22 cellular contexts compared by ENCODE assay signal in the genomic region with DNA sequence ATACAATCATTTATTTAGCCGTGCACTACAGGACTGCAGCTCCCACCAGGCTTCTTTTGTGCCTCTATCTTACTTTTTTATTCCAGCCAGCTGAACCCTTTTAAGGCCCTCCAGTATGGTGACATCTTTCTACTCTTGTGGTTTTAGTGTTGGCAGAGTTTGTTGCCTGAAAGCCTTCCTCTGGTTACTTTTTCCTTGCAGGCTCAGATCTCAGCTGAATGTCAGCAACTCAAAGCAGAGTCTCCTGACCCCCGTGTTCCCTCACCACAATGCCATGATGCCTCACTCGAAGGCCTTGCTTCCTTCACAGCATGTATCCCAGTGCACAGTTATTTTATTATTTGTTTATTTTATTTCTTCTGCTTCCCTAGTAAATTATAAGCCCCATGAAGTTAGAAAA.
"Had no signal": no experiment of that assay in that cellular context is flagged by ENCODE, and none has a peak within 500 bp of the region (broad histone marks: within the 10 kb centered on the region; RNA-seq: fewer than 3 reads in every experiment).

No MANE protein-coding gene starts in this region.

- ATAC-seq: activated CD4-positive, CD25-positive, alpha-beta regulatory T cell treated with anti-CD3 and anti-CD28 coated beads, Interleukin-2, amount 50 U/mL, for 24 hours; activated CD8-positive, alpha-beta T cell treated with anti-CD3 and anti-CD28 coated beads, Interleukin-2, amount 10 ng/mL, durations not matched to agents 7 days and 5 days; activated naive CD4-positive, alpha-beta T cell treated with anti-CD3 and anti-CD28 coated beads, Interleukin-2, amount 50 U/mL, for 72 hours; activated naive CD8-positive, alpha-beta T cell treated with anti-CD3 and anti-CD28 coated beads, Interleukin-2, amount 50 U/mL, for 24 hours; K562; PC-3 had no signal

- DNase-seq: activated CD4-positive, alpha-beta T cell treated with anti-CD3 and anti-CD28 coated beads for 4 hours; activated CD4-positive, alpha-beta T cell treated with anti-CD3 and anti-CD28 coated beads, Interleukin-2, amount 50 U/mL, for 4 hours; activated CD8-positive, alpha-beta T cell treated with anti-CD3 and anti-CD28 coated beads, Interleukin-2, amount 10 ng/mL, durations not matched to agents 7 days and 5 days; activated effector memory CD4-positive, alpha-beta T cell treated with anti-CD3 and anti-CD28 coated beads, Interleukin-2, amount 50 U/mL, for 16 hours; activated naive CD4-positive, alpha-beta T cell treated with Interleukin-2 at 50 U/mL for 16 hours; activated naive CD8-positive, alpha-beta T cell treated with anti-CD3 and anti-CD28 coated beads, Interleukin-2, amount 50 U/mL, for 24 hours; activated T-cell treated with anti-CD3 and anti-CD28 coated beads, Interleukin-2, amount 50 U/mL, for 24 hours; amniotic stem cell; central memory CD4-positive, alpha-beta T cell; Karpas-422; MM.1S; NCI-H1105; NCI-H1436; NCI-H1694 treated with DMSO at 0.1 percent for 48 hours; NCI-H2081; NCI-H510A treated with DMSO at 0.1 percent for 48 hours; PC-3; SHP77 treated with DMSO at 0.1 percent for 48 hours had no signal

- H3K27ac ChIP-seq: ascending aorta had no signal

- H3K4me1 ChIP-seq: ascending aorta had no signal

- H3K27me3 ChIP-seq: ascending aorta had no signal

- H3K4me3 ChIP-seq: ascending aorta, K562 had no signal

- H3K36me3 ChIP-seq: ascending aorta had no signal

- H3K9me3 ChIP-seq: ascending aorta had no signal
